2 cellular contexts compared by ENCODE assay signal in the genomic region with DNA sequence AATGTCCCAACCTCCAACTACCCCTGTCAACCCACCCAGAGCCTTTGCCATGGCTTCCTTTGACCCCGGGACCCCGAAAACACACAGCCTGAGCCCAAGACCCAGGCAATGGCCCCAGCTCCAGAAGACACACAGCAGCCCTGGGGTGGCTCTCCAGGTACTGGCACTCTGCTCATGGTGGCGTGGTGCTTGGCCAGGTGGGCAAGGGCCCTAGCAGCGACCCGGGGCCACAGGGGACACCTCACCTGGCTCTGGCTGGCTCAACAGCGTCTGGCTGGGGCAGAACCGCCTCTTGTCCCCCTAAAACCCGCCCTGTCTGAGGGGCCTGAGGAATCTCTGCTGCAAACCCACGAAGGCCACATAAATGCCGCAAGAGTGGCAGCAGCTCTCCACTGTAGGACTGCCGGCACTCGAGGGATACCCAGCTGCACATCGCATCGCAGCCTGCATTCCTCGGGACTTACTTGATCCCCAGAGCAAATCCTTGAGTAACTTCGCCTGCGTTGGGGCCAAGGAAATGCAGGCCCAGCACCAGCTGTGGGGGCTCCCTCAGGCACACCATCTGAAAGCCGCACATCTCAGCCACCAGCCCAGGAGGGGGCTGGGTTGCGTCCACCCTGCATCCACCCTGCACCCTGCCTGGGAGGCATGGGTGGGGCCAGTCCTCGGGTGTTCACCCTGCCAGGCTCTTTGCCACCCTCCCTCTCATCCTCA.
TF ChIP-seq lines count a peak whose summit lies in the region.

No MANE protein-coding gene starts in this region.

TF ChIP-seq in endothelial cell of umbilical vein, 7 proteins besides CTCF, POLR2A, EP300 and RAD21:
- TF ChIP-seq, protein P1, sequence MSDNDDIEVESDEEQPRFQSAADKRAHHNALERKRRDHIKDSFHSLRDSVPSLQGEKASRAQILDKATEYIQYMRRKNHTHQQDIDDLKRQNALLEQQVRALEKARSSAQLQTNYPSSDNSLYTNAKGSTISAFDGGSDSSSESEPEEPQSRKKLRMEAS (IDR thresholded peaks at IDR 0.05; ENCODE audit: insufficient read depth, insufficient read length) = no peak
- TF ChIP-seq POLR2AphosphoS5 (IDR thresholded peaks at IDR 0.05; ENCODE audit: insufficient read depth, low read depth, low read length) (no peak), EZH2 (IDR thresholded peaks at IDR 0.05; ENCODE audit: borderline replicate concordance, low read depth, low read length, severe bottlenecking) (no peak), GATA2 (IDR thresholded peaks at IDR 0.05; ENCODE audit: insufficient read depth, insufficient read length, low read depth, low read length) (no peak), MYC (IDR thresholded peaks at IDR 0.05; ENCODE audit: low read depth, low read length) (no peak), FOS (IDR thresholded peaks at IDR 0.05; ENCODE audit: borderline replicate concordance, insufficient read depth, low read length) (no peak), JUN (IDR thresholded peaks at IDR 0.05; ENCODE audit: borderline replicate concordance, insufficient read depth, insufficient read length, low read depth) (no peak)

TF ChIP-seq in HEK293T, 16 proteins besides CTCF, POLR2A, EP300 and RAD21:
- TF ChIP-seq SP1 (IDR thresholded peaks at IDR 0.05) = no peak
- TF ChIP-seq ELF4 (IDR thresholded peaks at IDR 0.05) = no peak
- no peak for TF ChIP-seq HDGF (IDR thresholded peaks at IDR 0.05; ENCODE audit: borderline replicate concordance)
- TF ChIP-seq ARNT (IDR thresholded peaks at IDR 0.05) = no peak
- TF ChIP-seq FOXM1 (IDR thresholded peaks at IDR 0.05; ENCODE audit: borderline replicate concordance) = no peak
- TF ChIP-seq SUZ12 (IDR thresholded peaks at IDR 0.05) = no peak
- no peak for TF ChIP-seq LEF1 (IDR thresholded peaks at IDR 0.05; ENCODE audit: borderline replicate concordance)
